1 cellular context compared by ENCODE assay signal in the genomic region with DNA sequence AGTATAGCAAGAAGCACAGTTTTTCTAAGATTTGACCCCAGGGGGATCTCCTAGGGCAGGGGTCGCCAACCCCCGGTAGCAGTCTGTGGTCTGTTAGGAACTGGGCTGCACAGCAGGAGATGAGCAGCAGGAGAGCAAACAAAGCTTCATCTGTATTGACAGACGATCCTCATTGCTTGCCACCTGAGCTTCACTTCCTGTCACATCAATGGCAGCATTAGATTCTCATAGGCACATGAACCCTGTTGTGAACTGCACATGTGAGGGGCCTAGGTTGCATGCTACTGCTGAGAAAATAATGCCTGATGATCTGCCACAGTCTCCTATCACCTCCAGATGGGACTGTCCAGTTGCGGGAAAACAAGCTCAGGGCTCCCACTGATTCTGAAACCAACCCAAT.
A peak's percentile ranks its signal among the peaks of the same experiment; 100 is the strongest.
TF ChIP-seq lines count a peak whose summit lies in the region.

No MANE protein-coding gene starts in this region.

TF ChIP-seq in HepG2, 621 proteins besides CTCF, POLR2A, EP300 and RAD21 (continues in another document):
- TF ChIP-seq ZNF746 (CRISPR knock-in tag; IDR thresholded peaks at IDR 0.05) (no peak), RNF2 (conservative IDR thresholded peaks at IDR 0.05; ENCODE audit: low read depth) (0 out of 2 replicates have a peak, but pooled peaks have one; percentile 44), PAX8 (CRISPR knock-in tag; IDR thresholded peaks at IDR 0.05; ENCODE audit: borderline replicate concordance) (no peak), ZNF619 (CRISPR knock-in tag; IDR thresholded peaks at IDR 0.05) (no peak), REL (CRISPR knock-in tag; conservative IDR thresholded peaks at IDR 0.05) (0 out of 2 replicates have a peak, but pooled peaks have one; percentile 42), ZFP37 (CRISPR knock-in tag; IDR thresholded peaks at IDR 0.05; ENCODE audit: borderline replicate concordance) (peak; percentile 83; the same call in 1 of the 2 replicates), ZNF337 (CRISPR knock-in tag; IDR thresholded peaks at IDR 0.05; ENCODE audit: borderline replicate concordance, low read depth) (no peak; the same call in 1 of the 2 replicates), FIP1L1 (IDR thresholded peaks at IDR 0.05; ENCODE audit: borderline replicate concordance, insufficient read depth, low read depth, low read length) (no peak), ZFP36L2 (CRISPR knock-in tag; IDR thresholded peaks at IDR 0.05) (no peak), SMYD3 (CRISPR knock-in tag; IDR thresholded peaks at IDR 0.05) (peak; percentile 66; the same call in 1 of the 2 replicates), ZNF816 (CRISPR knock-in tag; IDR thresholded peaks at IDR 0.05; ENCODE audit: borderline replicate concordance) (peak; percentile 67; the same call in 1 of the 2 replicates), CEBPB (IDR thresholded peaks at IDR 0.05; ENCODE audit: borderline replicate concordance, low read depth, low read length) (no peak), ZNF224 (CRISPR knock-in tag; IDR thresholded peaks at IDR 0.05) (no peak), ATF7-NPFF (CRISPR knock-in tag; IDR thresholded peaks at IDR 0.05; ENCODE audit: low read depth) (0 out of 2 replicates have a peak, but pooled peaks have one; percentile 44), ZBTB1 (CRISPR knock-in tag; IDR thresholded peaks at IDR 0.05; ENCODE audit: borderline replicate concordance) (no peak), PRPF4 (IDR thresholded peaks at IDR 0.05; ENCODE audit: low read depth, low read length, poor library complexity, severe bottlenecking) (no peak), ZNF460 (CRISPR knock-in tag; IDR thresholded peaks at IDR 0.05; ENCODE audit: borderline replicate concordance) (no peak), ZSCAN30 (CRISPR knock-in tag; IDR thresholded peaks at IDR 0.05) (no peak), YEATS4 (CRISPR knock-in tag; IDR thresholded peaks at IDR 0.05; ENCODE audit: borderline replicate concordance) (no peak), ZNF160 (CRISPR knock-in tag; IDR thresholded peaks at IDR 0.05) (0 out of 2 replicates have a peak, but pooled peaks have one; percentile 45), ZFP1 (CRISPR knock-in tag; IDR thresholded peaks at IDR 0.05) (no peak), ZKSCAN5 (CRISPR knock-in tag; IDR thresholded peaks at IDR 0.05) (peak; percentile 85; the same call in 1 of the 2 replicates), ISX (CRISPR knock-in tag; conservative IDR thresholded peaks at IDR 0.05) (no peak), GATA4 (IDR thresholded peaks at IDR 0.05; ENCODE audit: borderline replicate concordance, low read depth) (no peak), FOXO4 (CRISPR knock-in tag; conservative IDR thresholded peaks at IDR 0.05) (no peak), ZNF883 (CRISPR knock-in tag; IDR thresholded peaks at IDR 0.05; ENCODE audit: not compliant biosample characterization) (peak; percentile 44), ZC3H4 (CRISPR knock-in tag; IDR thresholded peaks at IDR 0.05; ENCODE audit: borderline replicate concordance) (no peak), ZHX1 (CRISPR knock-in tag; IDR thresholded peaks at IDR 0.05; ENCODE audit: low read depth) (no peak), ZNF83 (CRISPR knock-in tag; IDR thresholded peaks at IDR 0.05; ENCODE audit: borderline replicate concordance) (0 out of 2 replicates have a peak, but pooled peaks have one; percentile 59), HOXA3 (CRISPR knock-in tag; IDR thresholded peaks at IDR 0.05) (peak; percentile 77; the same call in 1 of the 2 replicates), ZNF749 (CRISPR knock-in tag; IDR thresholded peaks at IDR 0.05; ENCODE audit: borderline replicate concordance) (no peak), DZIP1 (CRISPR knock-in tag; IDR thresholded peaks at IDR 0.05) (no peak), FOSL2 (CRISPR knock-in tag; IDR thresholded peaks at IDR 0.05) (peak; percentile 29; the same call in 1 of the 2 replicates), SALL1 (CRISPR knock-in tag; IDR thresholded peaks at IDR 0.05) (peak; percentile 98), CEBPG (CRISPR knock-in tag; IDR thresholded peaks at IDR 0.05) (peak; percentile 34; the same call in 1 of the 2 replicates), ZNF432 (CRISPR knock-in tag; IDR thresholded peaks at IDR 0.05; ENCODE audit: borderline replicate concordance) (no peak), ZNF3 (CRISPR knock-in tag; IDR thresholded peaks at IDR 0.05) (no peak), POLR2AphosphoS5 (IDR thresholded peaks at IDR 0.05; ENCODE audit: low read depth, low read length) (no peak), MAZ (IDR thresholded peaks at IDR 0.05; ENCODE audit: borderline replicate concordance, low read depth, low read length) (no peak), MAZ (CRISPR knock-in tag; IDR thresholded peaks at IDR 0.05; ENCODE audit: low read depth) (peak; percentile 36; the same call in 1 of the 2 replicates), ZFP62 (CRISPR knock-in tag; IDR thresholded peaks at IDR 0.05) (no peak), HMG20B (CRISPR knock-in tag; conservative IDR thresholded peaks at IDR 0.05) (peak; percentile 61; the same call in 1 of the 2 replicates), MXD4 (CRISPR knock-in tag; IDR thresholded peaks at IDR 0.05) (0 out of 2 replicates have a peak, but pooled peaks have one; percentile 55), ZNF547 (CRISPR knock-in tag; IDR thresholded peaks at IDR 0.05) (peak; percentile 73), ZZZ3 (CRISPR knock-in tag; IDR thresholded peaks at IDR 0.05; ENCODE audit: borderline replicate concordance) (peak; percentile 36; the same call in 1 of the 2 replicates), NFE2L2 (IDR thresholded peaks at IDR 0.05; ENCODE audit: low read length) (no peak), SRY (CRISPR knock-in tag; IDR thresholded peaks at IDR 0.05) (peak; percentile 66; the same call in 1 of the 2 replicates), SMC3 (IDR thresholded peaks at IDR 0.05; ENCODE audit: low read length) (no peak), STAT6 (CRISPR knock-in tag; IDR thresholded peaks at IDR 0.05; ENCODE audit: borderline replicate concordance) (no peak)
- TF ChIP-seq, protein P1, sequence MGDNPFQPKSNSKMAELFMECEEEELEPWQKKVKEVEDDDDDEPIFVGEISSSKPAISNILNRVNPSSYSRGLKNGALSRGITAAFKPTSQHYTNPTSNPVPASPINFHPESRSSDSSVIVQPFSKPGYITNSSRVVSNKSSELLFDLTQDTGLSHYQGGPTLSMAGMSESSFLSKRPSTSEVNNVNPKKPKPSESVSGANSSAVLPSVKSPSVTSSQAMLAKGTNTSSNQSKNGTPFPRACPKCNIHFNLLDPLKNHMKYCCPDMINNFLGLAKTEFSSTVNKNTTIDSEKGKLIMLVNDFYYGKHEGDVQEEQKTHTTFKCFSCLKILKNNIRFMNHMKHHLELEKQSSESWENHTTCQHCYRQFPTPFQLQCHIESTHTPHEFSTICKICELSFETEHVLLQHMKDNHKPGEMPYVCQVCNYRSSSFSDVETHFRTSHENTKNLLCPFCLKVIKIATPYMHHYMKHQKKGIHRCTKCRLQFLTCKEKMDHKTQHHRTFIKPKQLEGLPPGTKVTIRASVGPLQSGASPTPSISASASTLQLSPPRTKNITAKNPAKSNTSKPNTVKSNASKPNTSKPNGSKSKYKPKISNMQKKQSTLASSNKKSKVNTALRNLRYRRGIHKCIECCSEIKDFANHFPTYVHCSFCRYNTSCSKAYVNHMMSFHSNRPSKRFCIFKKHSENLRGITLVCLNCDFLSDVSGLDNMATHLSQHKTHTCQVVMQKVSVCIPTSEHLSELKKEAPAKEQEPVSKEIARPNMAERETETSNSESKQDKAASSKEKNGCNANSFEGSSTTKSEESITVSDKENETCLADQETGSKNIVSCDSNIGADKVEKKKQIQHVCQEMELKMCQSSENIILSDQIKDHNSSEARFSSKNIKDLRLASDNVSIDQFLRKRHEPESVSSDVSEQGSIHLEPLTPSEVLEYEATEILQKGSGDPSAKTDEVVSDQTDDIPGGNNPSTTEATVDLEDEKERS (CRISPR knock-in tag; IDR thresholded peaks at IDR 0.05), result no peak
- TF ChIP-seq, protein P2, sequence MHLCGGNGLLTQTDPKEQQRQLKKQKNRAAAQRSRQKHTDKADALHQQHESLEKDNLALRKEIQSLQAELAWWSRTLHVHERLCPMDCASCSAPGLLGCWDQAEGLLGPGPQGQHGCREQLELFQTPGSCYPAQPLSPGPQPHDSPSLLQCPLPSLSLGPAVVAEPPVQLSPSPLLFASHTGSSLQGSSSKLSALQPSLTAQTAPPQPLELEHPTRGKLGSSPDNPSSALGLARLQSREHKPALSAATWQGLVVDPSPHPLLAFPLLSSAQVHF (CRISPR knock-in tag; IDR thresholded peaks at IDR 0.05), result peak; percentile 76
- TF ChIP-seq, protein P3, sequence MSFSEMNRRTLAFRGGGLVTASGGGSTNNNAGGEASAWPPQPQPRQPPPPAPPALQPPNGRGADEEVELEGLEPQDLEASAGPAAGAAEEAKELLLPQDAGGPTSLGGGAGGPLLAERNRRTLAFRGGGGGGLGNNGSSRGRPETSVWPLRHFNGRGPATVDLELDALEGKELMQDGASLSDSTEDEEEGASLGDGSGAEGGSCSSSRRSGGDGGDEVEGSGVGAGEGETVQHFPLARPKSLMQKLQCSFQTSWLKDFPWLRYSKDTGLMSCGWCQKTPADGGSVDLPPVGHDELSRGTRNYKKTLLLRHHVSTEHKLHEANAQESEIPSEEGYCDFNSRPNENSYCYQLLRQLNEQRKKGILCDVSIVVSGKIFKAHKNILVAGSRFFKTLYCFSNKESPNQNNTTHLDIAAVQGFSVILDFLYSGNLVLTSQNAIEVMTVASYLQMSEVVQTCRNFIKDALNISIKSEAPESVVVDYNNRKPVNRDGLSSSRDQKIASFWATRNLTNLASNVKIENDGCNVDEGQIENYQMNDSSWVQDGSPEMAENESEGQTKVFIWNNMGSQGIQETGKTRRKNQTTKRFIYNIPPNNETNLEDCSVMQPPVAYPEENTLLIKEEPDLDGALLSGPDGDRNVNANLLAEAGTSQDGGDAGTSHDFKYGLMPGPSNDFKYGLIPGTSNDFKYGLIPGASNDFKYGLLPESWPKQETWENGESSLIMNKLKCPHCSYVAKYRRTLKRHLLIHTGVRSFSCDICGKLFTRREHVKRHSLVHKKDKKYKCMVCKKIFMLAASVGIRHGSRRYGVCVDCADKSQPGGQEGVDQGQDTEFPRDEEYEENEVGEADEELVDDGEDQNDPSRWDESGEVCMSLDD (CRISPR knock-in tag; IDR thresholded peaks at IDR 0.05; ENCODE audit: borderline replicate concordance), result no peak
